10 cellular contexts compared by ENCODE assay signal in the genomic region with DNA sequence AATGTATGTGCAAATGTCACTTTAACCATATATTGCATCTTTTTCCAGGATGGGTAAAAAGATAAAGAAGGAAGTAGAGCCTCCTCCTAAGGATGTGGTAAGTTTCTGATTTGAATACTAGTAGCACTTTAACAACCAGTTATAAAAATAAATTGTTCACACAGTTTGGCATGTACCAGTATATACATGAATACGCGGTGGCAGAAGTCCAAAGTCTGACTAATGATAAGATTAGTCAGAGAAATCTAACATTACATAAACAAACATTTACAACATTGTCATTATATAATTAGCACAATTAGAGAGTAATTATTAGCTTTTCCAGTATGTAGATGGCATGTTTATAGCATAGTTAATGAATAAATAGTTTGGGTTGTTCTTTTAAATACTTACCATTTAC. TPM values are rescaled to one million over a fixed set of nuclear protein-coding genes. Genes with fewer than 3 reads are reported as not detected.
DNase-seq lines count a peak whose midpoint lies in the region; ATAC-seq, FAIRE-seq and TF ChIP-seq lines count a peak whose summit lies in the region.
"Had no signal": no experiment of that assay in that cellular context is flagged by ENCODE, and none has a peak within 500 bp of the region (broad histone marks: within the 10 kb centered on the region; RNA-seq: fewer than 3 reads in every experiment).

No MANE protein-coding gene starts in this region.

- H3K27ac ChIP-seq in small intestine (ENCODE audit: low read depth in 1 of 2, low read length in 1 of 2) (no peak overlapping the region), right atrium auricular region (no peak overlapping the region)
- H3K27ac ChIP-seq: parathyroid adenoma had no signal

- H3K4me1 ChIP-seq in small intestine (ENCODE audit: control insufficient read depth in 2 of 2, insufficient read depth in 1 of 2, low read depth in 1 of 2, low read length in 1 of 2) (peaks cover 2% of the 10 kb centered on the region in 2 donors), right atrium auricular region (peaks cover 0 to 10% of the 10 kb centered on the region in 2 donors)
- H3K4me1 ChIP-seq: parathyroid adenoma had no signal

- in situ Hi-C loops in astrocyte of the cerebellum (cut with HindIII; ENCODE audit: low sequenced_read_pairs): loop anchor here (10.0 kb wide), 1 partner anchor 57 kb away; no protein-coding TSS in a partner anchor

- ATAC-seq in GM19395 (IDR thresholded peaks at IDR 0.05; ENCODE audit: unreplicated experiment) (peak; percentile 50), HG03097 (IDR thresholded peaks at IDR 0.05; ENCODE audit: low FRiP score, unreplicated experiment) (peak; percentile 51)
- ATAC-seq: left colon had no signal

- 10 to 28% (median 24%) methylated on average over 2 of the region's 2 CpGs for WGBS in small intestine, 3 donors

- H3K4me3 ChIP-seq in astrocyte of the cerebellum (ENCODE audit: low read depth, low read length) (no peak overlapping the region), small intestine (ENCODE audit: low read depth in 1 of 2, low read length in 2 of 2) (no peak overlapping the region), right atrium auricular region (no peak overlapping the region)

- H3K27me3 ChIP-seq in small intestine (ENCODE audit: control insufficient read depth in 2 of 2, insufficient read depth in 2 of 2, low read length in 2 of 2) (no peaks in the 10 kb centered on the region), right atrium auricular region (no peaks in the 10 kb centered on the region)

- H3K9me3 ChIP-seq in small intestine (ENCODE audit: control insufficient read depth, low read depth) (no peaks in the 10 kb centered on the region), right atrium auricular region (no peaks in the 10 kb centered on the region)

- peak; percentile 85 for FAIRE-seq in small intestine (lab: Jason Lieb, UNC)

- no peaks in the 10 kb centered on the region for H3K36me3 ChIP-seq in small intestine (ENCODE audit: control insufficient read depth in 2 of 2, insufficient read depth in 2 of 2, low read length in 2 of 2)
- no peaks in the 10 kb centered on the region for H3K36me3 ChIP-seq in right atrium auricular region

- peak; percentile 32 for DNase-seq in astrocyte of the cerebellum (ENCODE audit: low read depth)
- peak; percentile 92 for DNase-seq in small intestine
- DNase-seq in NOMO-1 treated with DMSO at 0.1 percent for 48 hours (lab: John Stamatoyannopoulos, UW; ENCODE audit: unreplicated experiment): no peak
- DNase-seq in right atrium auricular region (ENCODE audit: low spot score): no peak
- DNase-seq in hepatic stellate cell (ENCODE audit: low spot score): no peak
- DNase-seq: left colon, NCI-H2029 had no signal

- no peak for TF ChIP-seq CTCF in astrocyte of the cerebellum (IDR thresholded peaks at IDR 0.05; ENCODE audit: low read depth, low read length, missing control alignments)
- TF ChIP-seq CTCF in right atrium auricular region (IDR thresholded peaks at IDR 0.05): no peak

RNA-seq across cellular contexts. Expression of a gene that starts 4.1 kb away (rescaled TPM):
- not detected for polyA plus RNA-seq in small intestine
- total RNA-seq in right atrium auricular region: not detected
- total RNA-seq: left colon had no signal

Comparison
In these comparisons a context has a peak if more than half of its experiments do, and no peak if none do; other contexts are left out.
1. DNase-seq: peak in astrocyte of the cerebellum (single experiment) and small intestine (single experiment); none in NOMO-1 treated with DMSO at 0.1 percent for 48 hours (single experiment), right atrium auricular region (single experiment) and hepatic stellate cell (single experiment).